ENCODE assay signal across 1 cellular context in the genomic region with DNA sequence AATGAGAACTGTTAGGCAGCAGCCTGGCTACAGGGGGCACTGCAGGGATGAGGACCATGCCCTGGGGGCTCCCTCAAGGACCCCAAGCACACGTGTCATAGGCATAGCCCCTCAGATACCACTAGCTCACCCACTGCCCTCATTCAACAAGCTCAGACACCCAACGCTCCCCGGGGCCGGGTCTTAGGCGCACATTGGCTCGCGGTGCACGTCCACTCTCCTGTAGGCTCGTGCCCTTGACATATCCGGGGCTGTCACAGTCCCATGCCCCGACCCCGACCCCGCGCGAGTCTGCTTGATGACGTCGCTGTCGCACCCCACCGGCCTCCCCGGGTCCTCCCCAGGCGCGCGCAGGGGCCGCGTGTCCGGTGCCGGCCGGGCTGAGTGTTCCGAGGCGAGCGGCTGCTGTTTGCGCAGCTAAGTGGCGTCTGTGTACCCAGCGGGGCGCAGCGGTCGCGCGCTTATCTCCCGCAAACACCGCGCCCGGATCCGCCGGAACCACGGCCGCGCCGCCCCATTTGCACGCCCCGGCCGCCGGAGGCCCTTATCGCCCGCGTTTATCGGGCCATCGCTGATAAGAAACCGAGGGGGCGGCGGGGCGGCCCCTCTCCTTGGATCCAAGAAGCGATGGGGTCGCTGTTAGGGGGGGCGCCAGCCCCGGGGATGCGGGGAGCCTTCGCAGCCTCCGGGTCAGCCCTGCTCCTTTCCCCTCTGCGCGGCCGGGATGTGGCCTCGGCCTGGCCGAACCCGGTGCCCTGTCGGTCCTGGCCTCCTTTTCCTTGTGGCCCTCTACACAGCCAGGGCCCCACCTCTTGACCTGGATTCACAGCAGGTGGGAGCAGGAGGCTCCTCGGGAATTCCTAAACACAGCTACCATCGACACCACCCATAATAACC.
TF ChIP-seq lines count a peak whose summit lies in the region.

No MANE protein-coding gene starts in this region.

TF ChIP-seq in HepG2, 621 proteins besides CTCF, POLR2A, EP300 and RAD21 (continues in another document):
- TF ChIP-seq RERE (CRISPR knock-in tag; IDR thresholded peaks at IDR 0.05; ENCODE audit: low read depth) (peak; percentile 99), ZNF33A (CRISPR knock-in tag; IDR thresholded peaks at IDR 0.05; ENCODE audit: borderline replicate concordance) (0 out of 2 replicates have a peak, but pooled peaks have one; percentile 78), ZNF17 (CRISPR knock-in tag; IDR thresholded peaks at IDR 0.05) (no peak), NFKB2 (CRISPR knock-in tag; IDR thresholded peaks at IDR 0.05; ENCODE audit: borderline replicate concordance) (peak; percentile 90; the same call in 1 of the 2 replicates), AKAP8 (CRISPR knock-in tag; IDR thresholded peaks at IDR 0.05) (peak; percentile 97), PRDM15 (CRISPR knock-in tag; IDR thresholded peaks at IDR 0.05) (peak; percentile 96), RARG (CRISPR knock-in tag; IDR thresholded peaks at IDR 0.05; ENCODE audit: low read depth) (no peak), ZNF644 (CRISPR knock-in tag; IDR thresholded peaks at IDR 0.05; ENCODE audit: low read depth) (no peak), ZBTB7B (CRISPR knock-in tag; IDR thresholded peaks at IDR 0.05) (peak; percentile 99), SRSF9 (IDR thresholded peaks at IDR 0.05; ENCODE audit: borderline replicate concordance, insufficient read depth, low read depth, low read length, poor library complexity, severe bottlenecking) (no peak), ZFP91 (CRISPR knock-in tag; IDR thresholded peaks at IDR 0.05; ENCODE audit: borderline replicate concordance) (peak; percentile 94; the same call in 1 of the 2 replicates), ZFP62 (CRISPR knock-in tag; IDR thresholded peaks at IDR 0.05) (no peak), REPIN1 (CRISPR knock-in tag; IDR thresholded peaks at IDR 0.05; ENCODE audit: borderline replicate concordance, low read depth) (peak; percentile 81), RXRA (CRISPR knock-in tag; IDR thresholded peaks at IDR 0.05) (peak; percentile 95), ZNF580 (CRISPR knock-in tag; IDR thresholded peaks at IDR 0.05; ENCODE audit: borderline replicate concordance, low read depth) (peak; percentile 73; the same call in 1 of the 2 replicates), ARID2 (CRISPR knock-in tag; IDR thresholded peaks at IDR 0.05; ENCODE audit: borderline replicate concordance) (no peak), HCFC1 (IDR thresholded peaks at IDR 0.05; ENCODE audit: low read depth, low read length) (no peak), ZNF431 (CRISPR knock-in tag; IDR thresholded peaks at IDR 0.05; ENCODE audit: borderline replicate concordance, low read depth) (peak; percentile 88; the same call in 1 of the 2 replicates), ZNF816 (CRISPR knock-in tag; IDR thresholded peaks at IDR 0.05; ENCODE audit: borderline replicate concordance) (peak; percentile 96; the same call in 1 of the 2 replicates), MED8 (CRISPR knock-in tag; IDR thresholded peaks at IDR 0.05; ENCODE audit: insufficient replicate concordance) (peak; percentile 66), ZMAT3 (CRISPR knock-in tag; conservative IDR thresholded peaks at IDR 0.05) (peak; percentile 94)
- TF ChIP-seq, protein P1, sequence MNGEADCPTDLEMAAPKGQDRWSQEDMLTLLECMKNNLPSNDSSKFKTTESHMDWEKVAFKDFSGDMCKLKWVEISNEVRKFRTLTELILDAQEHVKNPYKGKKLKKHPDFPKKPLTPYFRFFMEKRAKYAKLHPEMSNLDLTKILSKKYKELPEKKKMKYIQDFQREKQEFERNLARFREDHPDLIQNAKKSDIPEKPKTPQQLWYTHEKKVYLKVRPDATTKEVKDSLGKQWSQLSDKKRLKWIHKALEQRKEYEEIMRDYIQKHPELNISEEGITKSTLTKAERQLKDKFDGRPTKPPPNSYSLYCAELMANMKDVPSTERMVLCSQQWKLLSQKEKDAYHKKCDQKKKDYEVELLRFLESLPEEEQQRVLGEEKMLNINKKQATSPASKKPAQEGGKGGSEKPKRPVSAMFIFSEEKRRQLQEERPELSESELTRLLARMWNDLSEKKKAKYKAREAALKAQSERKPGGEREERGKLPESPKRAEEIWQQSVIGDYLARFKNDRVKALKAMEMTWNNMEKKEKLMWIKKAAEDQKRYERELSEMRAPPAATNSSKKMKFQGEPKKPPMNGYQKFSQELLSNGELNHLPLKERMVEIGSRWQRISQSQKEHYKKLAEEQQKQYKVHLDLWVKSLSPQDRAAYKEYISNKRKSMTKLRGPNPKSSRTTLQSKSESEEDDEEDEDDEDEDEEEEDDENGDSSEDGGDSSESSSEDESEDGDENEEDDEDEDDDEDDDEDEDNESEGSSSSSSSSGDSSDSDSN (CRISPR knock-in tag; IDR thresholded peaks at IDR 0.05), result peak; percentile 96
- TF ChIP-seq, protein P2, sequence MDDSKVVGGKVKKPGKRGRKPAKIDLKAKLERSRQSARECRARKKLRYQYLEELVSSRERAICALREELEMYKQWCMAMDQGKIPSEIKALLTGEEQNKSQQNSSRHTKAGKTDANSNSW (CRISPR knock-in tag; IDR thresholded peaks at IDR 0.05; ENCODE audit: borderline replicate concordance), result no peak
- TF ChIP-seq, protein P3, sequence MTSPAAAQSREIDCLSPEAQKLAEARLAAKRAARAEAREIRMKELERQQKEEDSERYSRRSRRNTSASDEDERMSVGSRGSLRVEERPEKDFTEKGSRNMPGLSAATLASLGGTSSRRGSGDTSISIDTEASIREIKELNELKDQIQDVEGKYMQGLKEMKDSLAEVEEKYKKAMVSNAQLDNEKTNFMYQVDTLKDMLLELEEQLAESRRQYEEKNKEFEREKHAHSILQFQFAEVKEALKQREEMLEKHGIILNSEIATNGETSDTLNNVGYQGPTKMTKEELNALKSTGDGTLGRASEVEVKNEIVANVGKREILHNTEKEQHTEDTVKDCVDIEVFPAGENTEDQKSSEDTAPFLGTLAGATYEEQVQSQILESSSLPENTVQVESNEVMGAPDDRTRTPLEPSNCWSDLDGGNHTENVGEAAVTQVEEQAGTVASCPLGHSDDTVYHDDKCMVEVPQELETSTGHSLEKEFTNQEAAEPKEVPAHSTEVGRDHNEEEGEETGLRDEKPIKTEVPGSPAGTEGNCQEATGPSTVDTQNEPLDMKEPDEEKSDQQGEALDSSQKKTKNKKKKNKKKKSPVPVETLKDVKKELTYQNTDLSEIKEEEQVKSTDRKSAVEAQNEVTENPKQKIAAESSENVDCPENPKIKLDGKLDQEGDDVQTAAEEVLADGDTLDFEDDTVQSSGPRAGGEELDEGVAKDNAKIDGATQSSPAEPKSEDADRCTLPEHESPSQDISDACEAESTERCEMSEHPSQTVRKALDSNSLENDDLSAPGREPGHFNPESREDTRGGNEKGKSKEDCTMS (CRISPR knock-in tag; conservative IDR thresholded peaks at IDR 0.05), result no peak
- TF ChIP-seq, protein P4, sequence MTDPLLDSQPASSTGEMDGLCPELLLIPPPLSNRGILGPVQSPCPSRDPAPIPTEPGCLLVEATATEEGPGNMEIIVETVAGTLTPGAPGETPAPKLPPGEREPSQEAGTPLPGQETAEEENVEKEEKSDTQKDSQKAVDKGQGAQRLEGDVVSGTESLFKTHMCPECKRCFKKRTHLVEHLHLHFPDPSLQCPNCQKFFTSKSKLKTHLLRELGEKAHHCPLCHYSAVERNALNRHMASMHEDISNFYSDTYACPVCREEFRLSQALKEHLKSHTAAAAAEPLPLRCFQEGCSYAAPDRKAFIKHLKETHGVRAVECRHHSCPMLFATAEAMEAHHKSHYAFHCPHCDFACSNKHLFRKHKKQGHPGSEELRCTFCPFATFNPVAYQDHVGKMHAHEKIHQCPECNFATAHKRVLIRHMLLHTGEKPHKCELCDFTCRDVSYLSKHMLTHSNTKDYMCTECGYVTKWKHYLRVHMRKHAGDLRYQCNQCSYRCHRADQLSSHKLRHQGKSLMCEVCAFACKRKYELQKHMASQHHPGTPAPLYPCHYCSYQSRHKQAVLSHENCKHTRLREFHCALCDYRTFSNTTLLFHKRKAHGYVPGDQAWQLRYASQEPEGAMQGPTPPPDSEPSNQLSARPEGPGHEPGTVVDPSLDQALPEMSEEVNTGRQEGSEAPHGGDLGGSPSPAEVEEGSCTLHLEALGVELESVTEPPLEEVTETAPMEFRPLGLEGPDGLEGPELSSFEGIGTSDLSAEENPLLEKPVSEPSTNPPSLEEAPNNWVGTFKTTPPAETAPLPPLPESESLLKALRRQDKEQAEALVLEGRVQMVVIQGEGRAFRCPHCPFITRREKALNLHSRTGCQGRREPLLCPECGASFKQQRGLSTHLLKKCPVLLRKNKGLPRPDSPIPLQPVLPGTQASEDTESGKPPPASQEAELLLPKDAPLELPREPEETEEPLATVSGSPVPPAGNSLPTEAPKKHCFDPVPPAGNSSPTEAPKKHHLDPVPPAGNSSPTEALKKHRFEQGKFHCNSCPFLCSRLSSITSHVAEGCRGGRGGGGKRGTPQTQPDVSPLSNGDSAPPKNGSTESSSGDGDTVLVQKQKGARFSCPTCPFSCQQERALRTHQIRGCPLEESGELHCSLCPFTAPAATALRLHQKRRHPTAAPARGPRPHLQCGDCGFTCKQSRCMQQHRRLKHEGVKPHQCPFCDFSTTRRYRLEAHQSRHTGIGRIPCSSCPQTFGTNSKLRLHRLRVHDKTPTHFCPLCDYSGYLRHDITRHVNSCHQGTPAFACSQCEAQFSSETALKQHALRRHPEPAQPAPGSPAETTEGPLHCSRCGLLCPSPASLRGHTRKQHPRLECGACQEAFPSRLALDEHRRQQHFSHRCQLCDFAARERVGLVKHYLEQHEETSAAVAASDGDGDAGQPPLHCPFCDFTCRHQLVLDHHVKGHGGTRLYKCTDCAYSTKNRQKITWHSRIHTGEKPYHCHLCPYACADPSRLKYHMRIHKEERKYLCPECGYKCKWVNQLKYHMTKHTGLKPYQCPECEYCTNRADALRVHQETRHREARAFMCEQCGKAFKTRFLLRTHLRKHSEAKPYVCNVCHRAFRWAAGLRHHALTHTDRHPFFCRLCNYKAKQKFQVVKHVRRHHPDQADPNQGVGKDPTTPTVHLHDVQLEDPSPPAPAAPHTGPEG (CRISPR knock-in tag; IDR thresholded peaks at IDR 0.05), result peak; percentile 26; the same call in 1 of the 2 replicates
